12 cellular contexts compared by ENCODE assay signal in genomic region chr2:107808986-107809385, GRCh38. TPM values are rescaled to one million over a fixed set of nuclear protein-coding genes. Genes with fewer than 3 reads are reported as not detected.
DNase-seq lines count a peak whose midpoint lies in the region; ATAC-seq and TF ChIP-seq lines count a peak whose summit lies in the region.
"Had no signal": no experiment of that assay in that cellular context is flagged by ENCODE, and none has a peak within 500 bp of the region (broad histone marks: within the 10 kb centered on the region; RNA-seq: fewer than 3 reads in every experiment).

No MANE protein-coding gene starts in this region.

- no peak overlapping the region for H3K4me3 Mint-ChIP-seq in neural crest cell
- no peak overlapping the region for H3K4me3 Mint-ChIP-seq in naive thymus-derived CD4-positive, alpha-beta T cell
- H3K4me3 Mint-ChIP-seq: CD8-positive, alpha-beta T cell had no signal

- no peaks in the 10 kb centered on the region for H3K4me1 ChIP-seq in naive thymus-derived CD4-positive, alpha-beta T cell (ENCODE audit: control insufficient read depth in 2 of 2, insufficient read depth in 2 of 2, low read length in 2 of 2)

- no peaks in the 10 kb centered on the region for H3K36me3 Mint-ChIP-seq in neural crest cell (ENCODE audit: low read depth)
- no peaks in the 10 kb centered on the region for H3K36me3 Mint-ChIP-seq in naive thymus-derived CD4-positive, alpha-beta T cell
- H3K36me3 Mint-ChIP-seq: CD8-positive, alpha-beta T cell had no signal

- H3K9me3 ChIP-seq in naive thymus-derived CD4-positive, alpha-beta T cell (ENCODE audit: control insufficient read depth in 2 of 3, low read length in 3 of 3), result no peaks in the 10 kb centered on the region
- H3K9me3 ChIP-seq: ovary had no signal

- in situ Hi-C loops in KBM-7 (cut with MboI; ENCODE audit: low pct_unique_long_range_greater_than_20kb, low sequenced_read_pairs), result no loop called here

- H3K9me3 Mint-ChIP-seq in neural crest cell, result no peaks in the 10 kb centered on the region
- peaks cover 0 to 3% (median 0%) of the 10 kb centered on the region in 11 donors for H3K9me3 Mint-ChIP-seq in naive thymus-derived CD4-positive, alpha-beta T cell
- H3K9me3 Mint-ChIP-seq: CD8-positive, alpha-beta T cell had no signal

- CTCF ChIA-PET in naive thymus-derived CD4-positive, alpha-beta T cell (lab: Charles Lee), result no interaction called here

- peak overlapping the region; percentile 64 for H3K27ac ChIP-seq in epithelial cell of prostate
- H3K27ac ChIP-seq in naive thymus-derived CD4-positive, alpha-beta T cell (ENCODE audit: low read depth, low read length), result no peak overlapping the region
- H3K27ac ChIP-seq: ovary had no signal

- no peaks in the 10 kb centered on the region for H3K4me1 Mint-ChIP-seq in neural crest cell
- no peaks in the 10 kb centered on the region for H3K4me1 Mint-ChIP-seq in naive thymus-derived CD4-positive, alpha-beta T cell

- no peak for TF ChIP-seq CTCF in neural crest cell (conservative IDR thresholded peaks at IDR 0.05)

- H3K27me3 Mint-ChIP-seq in neural crest cell (ENCODE audit: low read depth), result no peaks in the 10 kb centered on the region
- H3K27me3 Mint-ChIP-seq in naive thymus-derived CD4-positive, alpha-beta T cell, result no peaks in the 10 kb centered on the region

- H3K4me3 ChIP-seq in naive thymus-derived CD4-positive, alpha-beta T cell (ENCODE audit: low read length), result no peak overlapping the region
- H3K4me3 ChIP-seq: ovary had no signal

- peak; percentile 25 for DNase-seq in Daoy (ENCODE audit: low read depth)
- peak; percentile 76 for DNase-seq in NCI-H2029 treated with DMSO at 0.1 percent for 48 hours (lab: John Stamatoyannopoulos, UW)
- DNase-seq in epithelial cell of prostate (ENCODE audit: low read depth, low spot score), result no peak
- DNase-seq in neural crest cell (ENCODE audit: low read depth, low spot score), result no peak
- DNase-seq in naive thymus-derived CD4-positive, alpha-beta T cell, result no peak
- DNase-seq in KBM-7, result no peak
- no peak for DNase-seq in NCI-H146 (lab: John Stamatoyannopoulos, UW)
- no peak for DNase-seq in stimulated activated CD4-positive, alpha-beta T cell treated with anti-CD3 and anti-CD28 coated beads, Interleukin-1b, Interleukin-23, amount 100 ng/mL, for 48 hours
- DNase-seq: activated naive CD4-positive, alpha-beta T cell treated with Interleukin-2 at 50 U/mL for 16 hours; CD8-positive, alpha-beta T cell; NCI-H1694 treated with DMSO at 0.1 percent for 48 hours; ovary had no signal

- no peaks in the 10 kb centered on the region for H3K36me3 ChIP-seq in naive thymus-derived CD4-positive, alpha-beta T cell (ENCODE audit: control insufficient read depth in 2 of 3, insufficient read depth in 3 of 3, low read length in 3 of 3)
- H3K36me3 ChIP-seq: ovary had no signal

- POLR2A ChIA-PET in naive thymus-derived CD4-positive, alpha-beta T cell (lab: Charles Lee), result no interaction called here

- ATAC-seq in naive thymus-derived CD4-positive, alpha-beta T cell, result no peak
- ATAC-seq: CD8-positive, alpha-beta T cell had no signal

- intact Hi-C loops in naive thymus-derived CD4-positive, alpha-beta T cell (cut with micrococcal nuclease), result no loop called here

- H3K27me3 ChIP-seq in naive thymus-derived CD4-positive, alpha-beta T cell (ENCODE audit: control insufficient read depth in 2 of 2, insufficient read depth in 2 of 2, low read length in 2 of 2), result no peaks in the 10 kb centered on the region
- H3K27me3 ChIP-seq: ovary had no signal

- H3K27ac Mint-ChIP-seq in neural crest cell (ENCODE audit: unreplicated experiment), result peak overlapping the region; percentile 14
- no peak overlapping the region for H3K27ac Mint-ChIP-seq in naive thymus-derived CD4-positive, alpha-beta T cell
- H3K27ac Mint-ChIP-seq: CD8-positive, alpha-beta T cell had no signal

RNA-seq across cellular contexts. Expression of gene RGPD4, which starts 17.7 kb away (rescaled TPM):
- total RNA-seq in Daoy (2014; rRNA removed; shearing (Covaris generic)), result not detected in 2 replicates
- total RNA-seq in neural crest cell, result 0.05 TPM in 1 of 2 replicates, not detected in the other
- total RNA-seq in naive thymus-derived CD4-positive, alpha-beta T cell, result under 1 TPM in 3 of 5 experiments, not detected in 2; 0.08 to 0.16 (median 0.11) TPM
- polyA plus RNA-seq in naive thymus-derived CD4-positive, alpha-beta T cell, result not detected
- polyA plus RNA-seq: ovary had no signal

Comparison
In these comparisons a context has a peak if more than half of its experiments do, and no peak if none do; other contexts are left out.
1. DNase-seq: peak in Daoy (single experiment) and NCI-H2029 treated with DMSO at 0.1 percent for 48 hours (single experiment); none in epithelial cell of prostate (single experiment), neural crest cell (single experiment), naive thymus-derived CD4-positive, alpha-beta T cell (0 of 9), KBM-7 (single experiment), NCI-H146 (single experiment) and stimulated activated CD4-positive, alpha-beta T cell treated with anti-CD3 and anti-CD28 coated beads, Interleukin-1b, Interleukin-23, amount 100 ng/mL, for 48 hours (single experiment).